ENCODE assay signal across 14 cellular contexts in the genomic region with DNA sequence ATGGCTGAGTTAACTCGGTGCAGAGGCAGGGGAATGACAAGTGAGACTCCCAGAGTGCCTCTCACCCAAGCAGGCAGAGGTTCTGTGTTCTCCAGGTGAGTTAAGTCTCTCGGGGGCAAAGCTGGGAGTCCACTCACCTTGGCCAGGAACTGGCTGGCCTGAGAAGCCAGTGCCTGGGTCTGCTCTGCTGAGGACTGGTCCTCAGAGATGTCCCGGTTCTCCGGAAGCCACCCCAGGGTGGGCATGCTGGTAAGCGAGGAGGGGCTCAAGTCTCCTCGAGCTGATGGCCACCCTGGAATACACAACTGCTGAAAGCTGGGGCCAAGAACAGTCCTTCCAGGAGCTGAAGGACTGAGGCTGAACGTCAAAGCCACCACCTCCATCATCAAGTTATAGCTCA. TPM values are rescaled to one million over a fixed set of nuclear protein-coding genes. Genes with fewer than 3 reads are reported as not detected.
DNase-seq lines count a peak whose midpoint lies in the region; ATAC-seq, FAIRE-seq and TF ChIP-seq lines count a peak whose summit lies in the region.
"Had no signal": no experiment of that assay in that cellular context is flagged by ENCODE, and none has a peak within 500 bp of the region (broad histone marks: within the 10 kb centered on the region; RNA-seq: fewer than 3 reads in every experiment).

No MANE protein-coding gene starts in this region.

- WGBS in pancreas, 2 donors, result 79% methylated on average over 7 of the region's 7 CpGs

- no peaks in the 10 kb centered on the region for H3K79me2 ChIP-seq in PC-9 (ENCODE audit: low read depth)

- H3K27me3 ChIP-seq in RWPE2 (ENCODE audit: insufficient read depth, poor library complexity, severe bottlenecking) (no peaks in the 10 kb centered on the region), PC-9 (ENCODE audit: insufficient read depth, low read depth) (no peaks in the 10 kb centered on the region), pancreas (no peaks in the 10 kb centered on the region)
- no peaks in the 10 kb centered on the region for H3K27me3 ChIP-seq in effector memory CD4-positive, alpha-beta T cell (replicated peaks; ENCODE audit: control insufficient read depth, insufficient read depth, low read length, poor library complexity, severe bottlenecking)
- H3K27me3 ChIP-seq: testis had no signal

- no peaks in the 10 kb centered on the region for H4K20me1 ChIP-seq in PC-9 (ENCODE audit: insufficient read depth)

- H3K36me3 ChIP-seq in RWPE2 (ENCODE audit: low read depth), result no peaks in the 10 kb centered on the region; the same call in 1 of the 2 replicates
- peaks cover 55% of the 10 kb centered on the region for H3K36me3 ChIP-seq in effector memory CD4-positive, alpha-beta T cell (ENCODE audit: control insufficient read depth, insufficient read depth, low read length)
- no peaks in the 10 kb centered on the region for H3K36me3 ChIP-seq in PC-9 (ENCODE audit: low read depth)
- peaks cover 0 to 2% (median 0%) of the 10 kb centered on the region in 3 donors for H3K36me3 ChIP-seq in pancreas

- intact Hi-C loops in PC-9 (cut with micrococcal nuclease; ENCODE audit: unreplicated experiment) (no loop called here), pancreas (cut with DNase I) (no loop called here)

- CTCF ChIA-PET in PC-9 (lab: Charles Lee), result no interaction called here

- no peak for FAIRE-seq in pancreas (lab: Jason Lieb, UNC)

- H3K4me1 ChIP-seq in RWPE2 (ENCODE audit: insufficient read depth, poor library complexity, severe bottlenecking) (peaks cover 38% of the 10 kb centered on the region), PC-9 (replicated peaks; ENCODE audit: insufficient read depth) (peaks cover 38% of the 10 kb centered on the region), pancreas (no peaks in the 10 kb centered on the region)
- peaks cover 95% of the 10 kb centered on the region for H3K4me1 ChIP-seq in effector memory CD4-positive, alpha-beta T cell (ENCODE audit: control insufficient read depth, insufficient read depth, low read length, poor library complexity, severe bottlenecking)

- H3K9me3 ChIP-seq in RWPE2 (ENCODE audit: severe bottlenecking) (no peaks in the 10 kb centered on the region), PC-9 (ENCODE audit: insufficient read depth, low read depth) (no peaks in the 10 kb centered on the region), pancreas (no peaks in the 10 kb centered on the region)
- no peaks in the 10 kb centered on the region for H3K9me3 ChIP-seq in effector memory CD4-positive, alpha-beta T cell (ENCODE audit: control insufficient read depth, low read length)
- H3K9me3 ChIP-seq: testis had no signal

- H3F3A ChIP-seq in PC-9 (ENCODE audit: insufficient read depth, low read depth), result peaks cover 34% of the 10 kb centered on the region; the same call in 1 of the 2 replicates

- peak overlapping the region; percentile 56 for H3K27ac ChIP-seq in RWPE2 (ENCODE audit: poor library complexity, severe bottlenecking)
- peak overlapping the region; percentile 61 for H3K27ac ChIP-seq in effector memory CD4-positive, alpha-beta T cell (ENCODE audit: insufficient read depth, low read length, poor library complexity, severe bottlenecking)
- H3K27ac ChIP-seq in PC-9, result no peak overlapping the region
- H3K27ac ChIP-seq in pancreas, result no peak overlapping the region
- H3K27ac ChIP-seq: 22Rv1, testis had no signal

- H3K27me3 Mint-ChIP-seq in T-helper 1 cell treated with Interleukin-12 subunit alpha and Interleukin-12 subunit beta and Interleukin-4 antibody, amounts not matched to agents 30 μg/mL and 1 μg/mL, for 36 hours (ENCODE audit: low read depth), result no peaks in the 10 kb centered on the region
- H3K27me3 Mint-ChIP-seq in stimulated activated naive B cell treated with anti-CD40 and anti-IgM and Interleukin-4, amounts not matched to agents 10 μg/mL and 1 μg/mL and 100 μg/mL, for 72 hours, result no peaks in the 10 kb centered on the region

- no peak overlapping the region for H3K4me2 ChIP-seq in PC-9

- H3K36me3 Mint-ChIP-seq in T-helper 1 cell treated with Interleukin-12 subunit alpha and Interleukin-12 subunit beta and Interleukin-4 antibody, amounts not matched to agents 30 μg/mL and 1 μg/mL, for 36 hours (ENCODE audit: low read depth), result peaks cover 74% of the 10 kb centered on the region
- peaks cover 59 to 74% of the 10 kb centered on the region in 2 donors for H3K36me3 Mint-ChIP-seq in stimulated activated naive B cell treated with anti-CD40 and anti-IgM and Interleukin-4, amounts not matched to agents 10 μg/mL and 1 μg/mL and 100 μg/mL, for 72 hours

- no peak for ATAC-seq in RWPE2 (ENCODE audit: low read depth)
- ATAC-seq in stimulated activated naive B cell treated with anti-CD40 and anti-IgM and Interleukin-4, amounts not matched to agents 10 μg/mL and 1 μg/mL and 100 μg/mL, for 72 hours (replicated peaks), result no peak
- no peak for ATAC-seq in HG03571 (IDR thresholded peaks at IDR 0.05; ENCODE audit: unreplicated experiment)
- no peak for ATAC-seq in pancreas
- ATAC-seq: Right ventricle myocardium inferior had no signal

- peak overlapping the region; percentile 91 for H3K27ac Mint-ChIP-seq in T-helper 1 cell treated with Interleukin-12 subunit alpha and Interleukin-12 subunit beta and Interleukin-4 antibody, amounts not matched to agents 30 μg/mL and 1 μg/mL, for 36 hours
- peak overlapping the region; percentile 90 for H3K27ac Mint-ChIP-seq in stimulated activated naive B cell treated with anti-CD40 and anti-IgM and Interleukin-4, amounts not matched to agents 10 μg/mL and 1 μg/mL and 100 μg/mL, for 72 hours

- TF ChIP-seq CTCF in RWPE2 (IDR thresholded peaks at IDR 0.05; ENCODE audit: poor library complexity, severe bottlenecking) (no peak), PC-9 (conservative IDR thresholded peaks at IDR 0.05) (no peak), pancreas (IDR thresholded peaks at IDR 0.05) (no peak)

- H3K4me3 ChIP-seq in RWPE2 (ENCODE audit: severe bottlenecking) (no peak overlapping the region), PC-9 (no peak overlapping the region), pancreas (no peak overlapping the region)
- no peak overlapping the region for H3K4me3 ChIP-seq in effector memory CD4-positive, alpha-beta T cell (ENCODE audit: insufficient read depth, low read depth, low read length, poor library complexity, severe bottlenecking)
- H3K4me3 ChIP-seq: testis had no signal

- H3K9me3 Mint-ChIP-seq in T-helper 1 cell treated with Interleukin-12 subunit alpha and Interleukin-12 subunit beta and Interleukin-4 antibody, amounts not matched to agents 30 μg/mL and 1 μg/mL, for 36 hours, result no peaks in the 10 kb centered on the region
- H3K9me3 Mint-ChIP-seq in stimulated activated naive B cell treated with anti-CD40 and anti-IgM and Interleukin-4, amounts not matched to agents 10 μg/mL and 1 μg/mL and 100 μg/mL, for 72 hours, result peaks cover 6 to 10% of the 10 kb centered on the region in 2 donors

- no peak for DNase-seq in T-helper 1 cell
- DNase-seq in RWPE2 (ENCODE audit: low spot score), result no peak
- DNase-seq in effector memory CD4-positive, alpha-beta T cell, result no peak
- no peak for DNase-seq in stimulated activated naive B cell treated with anti-CD40 and anti-IgM and Interleukin-4, amounts not matched to agents 10 μg/mL and 1 μg/mL and 100 μg/mL, for 72 hours
- DNase-seq in PC-9, result no peak
- DNase-seq in pancreas, result no peak
- DNase-seq: NCI-H2107; stimulated activated CD4-positive, alpha-beta T cell treated with anti-CD3 and anti-CD28 coated beads, Interleukin-4, amount 100 ng/mL, for 1 hour; testis had no signal

- no peak overlapping the region for H2AFZ ChIP-seq in PC-9

- BruUV-seq in PC-9 (replicated peaks; lab: Mats Ljungman, UMichigan), result no TSS peak

- H3K4me3 Mint-ChIP-seq in T-helper 1 cell treated with Interleukin-12 subunit alpha and Interleukin-12 subunit beta and Interleukin-4 antibody, amounts not matched to agents 30 μg/mL and 1 μg/mL, for 36 hours, result peak overlapping the region; percentile 74
- peak overlapping the region; percentile 34 to 63 for H3K4me3 Mint-ChIP-seq in stimulated activated naive B cell treated with anti-CD40 and anti-IgM and Interleukin-4, amounts not matched to agents 10 μg/mL and 1 μg/mL and 100 μg/mL, for 72 hours

- peaks cover 71% of the 10 kb centered on the region for H3K4me1 Mint-ChIP-seq in T-helper 1 cell treated with Interleukin-12 subunit alpha and Interleukin-12 subunit beta and Interleukin-4 antibody, amounts not matched to agents 30 μg/mL and 1 μg/mL, for 36 hours (ENCODE audit: low read depth)
- peaks cover 68 to 92% of the 10 kb centered on the region in 2 donors for H3K4me1 Mint-ChIP-seq in stimulated activated naive B cell treated with anti-CD40 and anti-IgM and Interleukin-4, amounts not matched to agents 10 μg/mL and 1 μg/mL and 100 μg/mL, for 72 hours

- no peaks in the 10 kb centered on the region for H3K9me2 ChIP-seq in PC-9 (ENCODE audit: insufficient read depth)

- POLR2A ChIA-PET in PC-9 (lab: Charles Lee; ENCODE audit: unreplicated experiment), result no interaction called here

RNA-seq across cellular contexts. Expression of a gene that starts 20.4 kb away (rescaled TPM):
- total RNA-seq in PC-9 (2021) (11.5 and 14.4 TPM in 2 replicates), pancreas (10 to 100 TPM in 3 of 6 donors, 1 to 10 TPM in 3; 5.4 to 18.0 (median 10.8) TPM)
- 10 to 100 TPM in 1 of 2 donors, 1 to 10 TPM in 1; 6.9 to 11.8 TPM for polyA plus RNA-seq in pancreas

RNA-seq across cellular contexts. Expression of a gene that starts 37.7 kb away (rescaled TPM):
- not detected in 2 replicates for total RNA-seq in PC-9 (2021)
- total RNA-seq in pancreas, result 1 to 10 TPM in 1 of 6 donors, under 1 TPM in 1, not detected in 4; 0.66 to 3.1 TPM
- polyA plus RNA-seq in pancreas, result under 1 TPM; 0.12 to 0.34 TPM
- total RNA-seq: bronchial epithelial cell, Right ventricle myocardium inferior had no signal

RNA-seq across cellular contexts. Expression of a gene that starts 44.5 kb away (rescaled TPM):
- total RNA-seq in PC-9 (2021), result not detected in 2 replicates
- 10 to 100 TPM in 1 of 6 donors, under 1 TPM in 2, not detected in 3; 0.38 to 10.2 (median 0.92) TPM for total RNA-seq in pancreas
- polyA plus RNA-seq in pancreas, result 1 to 10 TPM in 1 of 2 donors, under 1 TPM in 1; 0.82 to 1.6 TPM
- total RNA-seq: bronchial epithelial cell, testis had no signal

Comparison
In these comparisons a context has a peak if more than half of its experiments do, and no peak if none do; other contexts are left out.
1. H3K27ac ChIP-seq: peak in RWPE2 (single experiment) and effector memory CD4-positive, alpha-beta T cell (single experiment); none in PC-9 (single experiment) and pancreas (0 of 4).